Comparison of ENCODE assay signal across 16 cellular contexts in the genomic region with DNA sequence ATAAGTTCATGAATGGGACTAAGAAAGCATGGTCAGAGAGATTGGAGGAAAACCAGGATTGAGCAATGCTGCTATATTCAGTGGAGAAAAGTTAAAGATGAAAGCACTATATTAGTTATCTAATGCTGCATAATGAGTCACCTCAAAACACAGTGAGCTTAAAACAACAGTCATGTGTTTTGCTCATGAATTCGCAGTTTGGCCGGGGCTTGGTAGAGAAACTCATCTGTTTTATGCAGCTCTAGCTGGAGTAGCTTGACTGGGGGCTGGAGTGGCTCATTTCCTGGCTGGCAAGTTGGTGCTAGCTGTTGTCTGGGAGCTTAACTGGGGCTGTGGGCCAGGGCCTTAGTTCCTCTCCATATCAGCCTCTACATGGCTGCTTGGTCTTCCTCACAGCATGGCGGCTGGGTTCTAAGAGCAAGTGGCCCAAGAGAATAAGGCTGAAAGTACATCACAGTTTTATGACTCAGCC.
DNase-seq lines count a peak whose midpoint lies in the region; ATAC-seq, FAIRE-seq and TF ChIP-seq lines count a peak whose summit lies in the region.
"Had no signal": no experiment of that assay in that cellular context is flagged by ENCODE, and none has a peak within 500 bp of the region (broad histone marks: within the 10 kb centered on the region; RNA-seq: fewer than 3 reads in every experiment).

No MANE protein-coding gene starts in this region.

- CTCF ChIA-PET in IMR-90 (lab: Yijun Ruan, JAX) = interaction anchor here (0.5 to 0.6 kb wide), 2 partner anchors 84 to 531 kb away, joined by 3 read pairs; no protein-coding TSS in a partner anchor

- no peaks in the 10 kb centered on the region for H4K20me1 ChIP-seq in IMR-90 (ENCODE audit: insufficient read depth, low read length)

- H3K27me3 ChIP-seq in IMR-90 (ENCODE audit: control insufficient read depth, insufficient read depth, low read length) (no peaks in the 10 kb centered on the region), left lung (no peaks in the 10 kb centered on the region)
- H3K27me3 ChIP-seq: dorsolateral prefrontal cortex had no signal

- no peak for TF ChIP-seq POLR2A in IMR-90 (IDR thresholded peaks at IDR 0.05; ENCODE audit: low read depth, low read length)

- H3K36me3 Mint-ChIP-seq in chondrocyte (ENCODE audit: low read depth) = peaks cover 16% of the 10 kb centered on the region

- no peak overlapping the region for H2AK5ac ChIP-seq in IMR-90 (ENCODE audit: low read depth, low read length)

- H3K4me3 ChIP-seq in IMR-90 (ENCODE audit: insufficient read depth, low read depth, low read length) (no peak overlapping the region), left lung (no peak overlapping the region)
- H3K4me3 ChIP-seq: dorsolateral prefrontal cortex, skin epidermis had no signal

- no peak overlapping the region for H3K9ac ChIP-seq in IMR-90 (ENCODE audit: low read depth, low read length)

- H3K14ac ChIP-seq in IMR-90 (replicated peaks; ENCODE audit: low read depth, low read length) = no peak overlapping the region

- H2AFZ ChIP-seq in IMR-90 (replicated peaks; ENCODE audit: low read length, poor library complexity) = peak overlapping the region; percentile 16

- TF ChIP-seq RAD21 in IMR-90 (IDR thresholded peaks at IDR 0.05; ENCODE audit: low read length) = no peak

- peaks cover 12% of the 10 kb centered on the region for H3K9me3 Mint-ChIP-seq in chondrocyte (ENCODE audit: low read depth)

- in situ Hi-C loops in IMR-90 (cut with MboI; ENCODE audit: low sequenced_read_pairs) = no loop called here

- H3K9me3 ChIP-seq in IMR-90 (ENCODE audit: control insufficient read depth, insufficient read depth, low read length) (no peaks in the 10 kb centered on the region), left lung (peaks cover 0 to 13% of the 10 kb centered on the region in 2 donors)

- H4K8ac ChIP-seq in IMR-90 (ENCODE audit: low read depth in 2 of 2, low read length in 2 of 2) = no peak overlapping the region

- no peak overlapping the region; the same call in 1 of the 2 replicates for H3K18ac ChIP-seq in IMR-90 (ENCODE audit: low read depth, low read length)

- H3K4me1 ChIP-seq in IMR-90 (ENCODE audit: control insufficient read depth, insufficient read depth, low read length) (peaks cover 1% of the 10 kb centered on the region; the same call in 1 of the 2 replicates), left lung (no peaks in the 10 kb centered on the region)

- no peak for FAIRE-seq in HTR-8/SVneo (lab: Jason Lieb, UNC)

- no peaks in the 10 kb centered on the region for H3K36me3 ChIP-seq in IMR-90 (ENCODE audit: control insufficient read depth, insufficient read depth, low read length)
- peaks cover 0 to 21% of the 10 kb centered on the region in 2 donors for H3K36me3 ChIP-seq in left lung

- no peaks in the 10 kb centered on the region for H3K27me3 Mint-ChIP-seq in chondrocyte (ENCODE audit: low read depth)
- H3K27me3 Mint-ChIP-seq: activated naive CD4-positive, alpha-beta T cell treated with anti-CD3 and anti-CD28 coated beads, Interleukin-2, amount 10 ng/mL, durations not matched to agents 7 days and 5 days had no signal

- no peak overlapping the region for H3K4me3 Mint-ChIP-seq in chondrocyte (ENCODE audit: unreplicated experiment)
- H3K4me3 Mint-ChIP-seq: activated naive CD4-positive, alpha-beta T cell treated with anti-CD3 and anti-CD28 coated beads, Interleukin-2, amount 10 ng/mL, durations not matched to agents 7 days and 5 days had no signal

- TF ChIP-seq CTCF in IMR-90 (conservative IDR thresholded peaks at IDR 0.05; ENCODE audit: low read depth, low read length) (no peak), chondrocyte (IDR thresholded peaks at IDR 0.05) (no peak), left lung (IDR thresholded peaks at IDR 0.05) (no peak)

- no peak overlapping the region for H3K56ac ChIP-seq in IMR-90 (ENCODE audit: extremely low read depth, insufficient read depth, low read length)

- dilution Hi-C loops in IMR-90 (cut with HindIII; ENCODE audit: low sequenced_read_pairs, unreplicated experiment) = no loop called here

- no peak overlapping the region for H4K91ac ChIP-seq in IMR-90 (ENCODE audit: insufficient read depth, low read depth, low read length)

- H3K23ac ChIP-seq in IMR-90 (ENCODE audit: low read depth, low read length) = no peak overlapping the region

- no peak overlapping the region for H3K4ac ChIP-seq in IMR-90 (ENCODE audit: low read depth, low read length)

- DNase-seq in AG08396 (ENCODE audit: low spot score) (peak; percentile 30), IMR-90 (peak; percentile 80), chondrocyte (ENCODE audit: low spot score) (peak; percentile 33), left lung (peak in 1 of 2 donors; percentile 40), HTR-8/SVneo (ENCODE audit: insufficient read length, low spot score) (no peak), epidermal melanocyte (ENCODE audit: insufficient read length, low spot score) (no peak)
- DNase-seq in stimulated activated CD4-positive, alpha-beta T cell treated with anti-CD3 and anti-CD28 coated beads, Interleukin-2, amount 100 ng/mL, for 48 hours = no peak
- DNase-seq: activated CD4-positive, alpha-beta T cell treated with anti-CD3 and anti-CD28 coated beads, Interleukin-2, amount 50 U/mL, for 4 hours; activated naive CD4-positive, alpha-beta T cell treated with anti-CD3 and anti-CD28 coated beads, Interleukin-2, amount 10 ng/mL, durations not matched to agents 7 days and 5 days; NCI-H146; NCI-H774; trophoblast cell had no signal

- H3K9me1 ChIP-seq in IMR-90 (ENCODE audit: insufficient read depth, low read length) = no peaks in the 10 kb centered on the region; the same call in 1 of the 2 replicates

- H3K27ac ChIP-seq in IMR-90 (ENCODE audit: insufficient read depth, low read length) (no peak overlapping the region), left lung (no peak overlapping the region)
- H3K27ac ChIP-seq: C4-2B, skin epidermis had no signal

- no peaks in the 10 kb centered on the region for H3K4me1 Mint-ChIP-seq in chondrocyte (ENCODE audit: low read depth)
- H3K4me1 Mint-ChIP-seq: activated naive CD4-positive, alpha-beta T cell treated with anti-CD3 and anti-CD28 coated beads, Interleukin-2, amount 10 ng/mL, durations not matched to agents 7 days and 5 days had no signal

- POLR2A ChIA-PET in IMR-90 (lab: Charles Lee; ENCODE audit: unreplicated experiment) = no interaction called here

- H3K79me1 ChIP-seq in IMR-90 (ENCODE audit: low read depth in 1 of 2, low read length in 2 of 2) = no peaks in the 10 kb centered on the region

- no peak overlapping the region for H3K27ac Mint-ChIP-seq in chondrocyte (ENCODE audit: unreplicated experiment)
- H3K27ac Mint-ChIP-seq: activated naive CD4-positive, alpha-beta T cell treated with anti-CD3 and anti-CD28 coated beads, Interleukin-2, amount 10 ng/mL, durations not matched to agents 7 days and 5 days had no signal

- no peak overlapping the region for H2BK20ac ChIP-seq in IMR-90 (ENCODE audit: low read depth, low read length)

- no peak overlapping the region for H4K5ac ChIP-seq in IMR-90 (ENCODE audit: low read depth, low read length)

- no CpG with 5 or more reads among the region's 3 CpGs for WGBS in IMR-90 (ENCODE audit: extremely low coverage in 2 of 2, insufficient read length in 1 of 2), 2 experiments

- intact Hi-C loops in IMR-90 (cut with micrococcal nuclease) = no loop called here
- intact Hi-C loops in left lung (cut with DNase I) = no loop called here

- ATAC-seq in IMR-90 (ENCODE audit: low read depth) (peak; percentile 91), left lung (peak; percentile 66), HG03039 (IDR thresholded peaks at IDR 0.05; ENCODE audit: unreplicated experiment) (no peak)

- H3K4me2 ChIP-seq in IMR-90 (ENCODE audit: low read depth, low read length) = no peak overlapping the region

- H2BK15ac ChIP-seq in IMR-90 (ENCODE audit: low read depth, low read length) = no peak overlapping the region

- H2BK120ac ChIP-seq in IMR-90 (ENCODE audit: low read depth, low read length) = no peak overlapping the region

- H2BK5ac ChIP-seq in IMR-90 (ENCODE audit: low read depth, low read length, poor library complexity, severe bottlenecking) = no peak overlapping the region

- no peak overlapping the region for H2AK9ac ChIP-seq in IMR-90 (replicated peaks; ENCODE audit: low read depth, low read length, poor library complexity)

- BruUV-seq in IMR-90 (replicated peaks; lab: Mats Ljungman, UMichigan) = no TSS peak

TF ChIP-seq in IMR-90, 13 proteins besides CTCF, POLR2A, EP300 and RAD21 (continues in another document):
- no peak for TF ChIP-seq MAZ (IDR thresholded peaks at IDR 0.05; ENCODE audit: borderline replicate concordance, low read depth, low read length)
- no peak for TF ChIP-seq NFE2L2 (IDR thresholded peaks at IDR 0.05; ENCODE audit: low read depth, low read length)
- TF ChIP-seq SMC3 (IDR thresholded peaks at IDR 0.05; ENCODE audit: low read depth, low read length) = no peak
- TF ChIP-seq MAFK (IDR thresholded peaks at IDR 0.05; ENCODE audit: low read depth, low read length) = no peak
- TF ChIP-seq RFX5 (IDR thresholded peaks at IDR 0.05; ENCODE audit: low read depth, low read length) = no peak
- TF ChIP-seq, protein P1, sequence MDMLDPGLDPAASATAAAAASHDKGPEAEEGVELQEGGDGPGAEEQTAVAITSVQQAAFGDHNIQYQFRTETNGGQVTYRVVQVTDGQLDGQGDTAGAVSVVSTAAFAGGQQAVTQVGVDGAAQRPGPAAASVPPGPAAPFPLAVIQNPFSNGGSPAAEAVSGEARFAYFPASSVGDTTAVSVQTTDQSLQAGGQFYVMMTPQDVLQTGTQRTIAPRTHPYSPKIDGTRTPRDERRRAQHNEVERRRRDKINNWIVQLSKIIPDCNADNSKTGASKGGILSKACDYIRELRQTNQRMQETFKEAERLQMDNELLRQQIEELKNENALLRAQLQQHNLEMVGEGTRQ (IDR thresholded peaks at IDR 0.05; ENCODE audit: low read depth, low read length) = no peak
- no peak for TF ChIP-seq CHD1 (IDR thresholded peaks at IDR 0.05; ENCODE audit: low read depth, low read length)
- no peak for TF ChIP-seq BHLHE40 (IDR thresholded peaks at IDR 0.05; ENCODE audit: low read depth, low read length)
- TF ChIP-seq MXI1 (IDR thresholded peaks at IDR 0.05; ENCODE audit: borderline replicate concordance, low read depth, low read length) = no peak
- peak; percentile 86 for TF ChIP-seq CEBPB (IDR thresholded peaks at IDR 0.05; ENCODE audit: low read depth, low read length)
- TF ChIP-seq RCOR1 (IDR thresholded peaks at IDR 0.05; ENCODE audit: insufficient replicate concordance, low read length) = no peak
- TF ChIP-seq FOS (IDR thresholded peaks at IDR 0.05; ENCODE audit: low read depth, low read length) = peak; percentile 33; the same call in 1 of the 2 replicates

Comparison
In these comparisons a context has a peak if more than half of its experiments do, and no peak if none do; other contexts are left out.
1. DNase-seq: peak in AG08396 (single experiment), IMR-90 (single experiment) and chondrocyte (single experiment); none in HTR-8/SVneo (single experiment), stimulated activated CD4-positive, alpha-beta T cell treated with anti-CD3 and anti-CD28 coated beads, Interleukin-2, amount 100 ng/mL, for 48 hours (0 of 2) and epidermal melanocyte (single experiment).